Comparison of ENCODE assay signal across 20 cellular contexts in the genomic region with DNA sequence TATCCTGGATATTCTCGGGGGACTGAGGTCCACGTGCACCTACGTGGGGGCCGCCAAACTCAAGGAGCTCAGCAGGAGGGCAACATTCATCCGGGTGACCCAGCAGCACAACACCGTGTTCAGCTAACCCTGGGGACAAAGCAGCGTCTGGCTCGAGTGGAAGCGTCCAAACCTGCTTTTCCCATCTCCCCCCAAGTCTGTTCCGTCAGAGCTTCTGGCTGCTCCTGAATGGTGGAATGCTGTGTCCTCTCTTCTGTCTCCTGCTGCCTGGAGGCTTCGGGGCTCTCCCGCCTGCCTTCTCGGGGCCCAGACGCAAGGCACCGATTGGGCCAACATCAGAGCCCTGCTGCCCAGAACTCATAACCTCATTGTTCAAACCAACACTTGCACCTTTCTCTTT.
"Had no signal": no experiment of that assay in that cellular context is flagged by ENCODE, and none has a peak within 500 bp of the region (broad histone marks: within the 10 kb centered on the region; RNA-seq: fewer than 3 reads in every experiment).

No MANE protein-coding gene starts in this region.

- H3K27me3 Mint-ChIP-seq: central memory CD8-positive, alpha-beta T cell had no signal

- FAIRE-seq: keratinocyte, pancreas had no signal

- ATAC-seq: gastroesophageal sphincter, natural killer cell, pancreas, right lobe of liver had no signal

- H3K36me3 ChIP-seq: neural progenitor cell, pancreas, prostate gland, right lobe of liver had no signal

- DNase-seq: cortex of kidney; effector memory CD4-positive, alpha-beta T cell; glutamatergic neuron; natural killer cell; pancreas; right lobe of liver; spleen; stimulated activated CD4-positive, alpha-beta T cell treated with anti-CD3 and anti-CD28 coated beads, Interleukin-15, amount 100 ng/mL, for 24 hours; stimulated activated CD4-positive, alpha-beta T cell treated with anti-CD3 and anti-CD28 coated beads, Interleukin-1b, Interleukin-23, amount 100 ng/mL, for 48 hours; stimulated activated CD4-positive, alpha-beta T cell treated with anti-CD3 and anti-CD28 coated beads, Interleukin-4, amount 100 ng/mL, for 4 hours; stimulated activated naive CD4-positive, alpha-beta T cell; stomach; trophoblast cell had no signal

- H3K4me1 ChIP-seq: esophagus muscularis mucosa, gastroesophageal sphincter, pancreas, prostate gland, right lobe of liver, spleen, stomach had no signal

- H3K27ac Mint-ChIP-seq: natural killer cell, neural progenitor cell had no signal

- H3K36me3 Mint-ChIP-seq: natural killer cell had no signal

- H3K27ac ChIP-seq: epithelial cell of prostate, esophagus muscularis mucosa, gastroesophageal sphincter, neural progenitor cell, pancreas, prostate gland, right lobe of liver, spleen, stomach had no signal

- H3K9ac ChIP-seq: neural progenitor cell had no signal

- H3K4me3 Mint-ChIP-seq: central memory CD8-positive, alpha-beta T cell; natural killer cell; neural progenitor cell had no signal

- H3K4me1 Mint-ChIP-seq: central memory CD8-positive, alpha-beta T cell; natural killer cell had no signal

- H3K9me3 Mint-ChIP-seq: central memory CD8-positive, alpha-beta T cell; natural killer cell; neural progenitor cell had no signal

- H3K9me3 ChIP-seq: esophagus muscularis mucosa, gastroesophageal sphincter, pancreas, prostate gland, right lobe of liver, spleen, stomach had no signal

- H3K4me3 ChIP-seq: esophagus muscularis mucosa, gastroesophageal sphincter, neural progenitor cell, pancreas, prostate gland, right lobe of liver, spleen, stomach had no signal
